8 cellular contexts compared by ENCODE assay signal in genomic region chr3:32467333-32468070, GRCh38. TPM values are rescaled to one million over a fixed set of nuclear protein-coding genes. Genes with fewer than 3 reads are reported as not detected.
DNase-seq lines count a peak whose midpoint lies in the region; ATAC-seq, FAIRE-seq and TF ChIP-seq lines count a peak whose summit lies in the region.

No MANE protein-coding gene starts in this region.

- H3K4me3 ChIP-seq in GM23248, result no peak overlapping the region
- no peak overlapping the region for H3K4me3 ChIP-seq in Loucy (ENCODE audit: low read length, poor library complexity, severe bottlenecking)
- H3K4me3 ChIP-seq in astrocyte (ENCODE audit: insufficient read depth, low read depth, low read length), result no peak overlapping the region
- H3K4me3 ChIP-seq in sigmoid colon, result peak overlapping the region; percentile 23 to 47 (median 42)

- H3K9me2 ChIP-seq in GM23248 (ENCODE audit: insufficient read depth) (no peaks in the 10 kb centered on the region), Loucy (replicated peaks; ENCODE audit: low read depth, low read length) (no peaks in the 10 kb centered on the region)

- WGBS in GM23248 (ENCODE audit: low coverage in 1 of 2, low lambda C conversion rate in 2 of 2, missing lambda C conversion rate in 2 of 2), 2 experiments, result 48 to 51% methylated on average over 39 to 41 of the region's 41 CpGs
- WGBS in sigmoid colon, 2 donors, result 29 to 32% methylated on average over 41 of the region's 41 CpGs

- in situ Hi-C loops in G401 (cut with HindIII; ENCODE audit: low sequenced_read_pairs), result no loop called here
- in situ Hi-C loops in GM23248 (cut with MboI), result loop anchor here (5.0 kb wide), 1 partner anchor 90 kb away; no protein-coding TSS in a partner anchor

- H3K4me3 Mint-ChIP-seq in T-helper 17 cell (peak overlapping the region; percentile 75), astrocyte (ENCODE audit: unreplicated experiment) (no peak overlapping the region)

- TF ChIP-seq POLR2A in sigmoid colon (IDR thresholded peaks at IDR 0.05), result no peak

- H3K27ac Mint-ChIP-seq in T-helper 17 cell (no peak overlapping the region), astrocyte (ENCODE audit: unreplicated experiment) (no peak overlapping the region)

- no peak overlapping the region for H2AFZ ChIP-seq in GM23248
- H2AFZ ChIP-seq in Loucy (ENCODE audit: low read length), result peak overlapping the region; percentile 61; the same call in 1 of the 2 replicates
- no peak overlapping the region for H2AFZ ChIP-seq in astrocyte (ENCODE audit: low read depth, low read length)

- H3K4me2 ChIP-seq in GM23248 (ENCODE audit: unreplicated experiment) (no peak overlapping the region), Loucy (ENCODE audit: low read depth, low read length, poor library complexity, severe bottlenecking) (no peak overlapping the region), astrocyte (ENCODE audit: low read length) (peak overlapping the region; percentile 78)

- peaks cover 20% of the 10 kb centered on the region for H3F3A ChIP-seq in GM23248 (ENCODE audit: insufficient read depth)
- H3F3A ChIP-seq in Loucy (ENCODE audit: low read depth), result no peaks in the 10 kb centered on the region

- H4K20me1 ChIP-seq in GM23248 (ENCODE audit: insufficient read depth), result 0 out of 2 replicates have a peak, but pooled peaks cover 4% of the 10 kb centered on the region
- no peaks in the 10 kb centered on the region for H4K20me1 ChIP-seq in Loucy (ENCODE audit: insufficient read depth, low read length, poor library complexity, severe bottlenecking)
- H4K20me1 ChIP-seq in astrocyte (ENCODE audit: insufficient read depth, low read length), result peaks cover 29% of the 10 kb centered on the region

- H3K9me3 ChIP-seq in GM23248 (ENCODE audit: low read depth), result no peaks in the 10 kb centered on the region
- no peaks in the 10 kb centered on the region for H3K9me3 ChIP-seq in Loucy (ENCODE audit: insufficient read depth, low read depth, low read length)
- H3K9me3 ChIP-seq in T-helper 17 cell (ENCODE audit: control insufficient read depth, low read length, poor library complexity, severe bottlenecking), result no peaks in the 10 kb centered on the region
- H3K9me3 ChIP-seq in astrocyte (ENCODE audit: insufficient read depth, low read depth, low read length), result no peaks in the 10 kb centered on the region
- no peaks in the 10 kb centered on the region for H3K9me3 ChIP-seq in sigmoid colon

- H3K27ac ChIP-seq in GM23248 (no peak overlapping the region), astrocyte (ENCODE audit: low read depth, low read length) (no peak overlapping the region), sigmoid colon (no peak overlapping the region)

- H3K79me2 ChIP-seq in GM23248 (ENCODE audit: insufficient read depth), result no peaks in the 10 kb centered on the region
- no peaks in the 10 kb centered on the region for H3K79me2 ChIP-seq in Loucy (ENCODE audit: insufficient read depth, low read length)
- no peaks in the 10 kb centered on the region for H3K79me2 ChIP-seq in astrocyte (ENCODE audit: insufficient read depth, low read length)

- peaks cover 6% of the 10 kb centered on the region for H3K36me3 Mint-ChIP-seq in T-helper 17 cell (ENCODE audit: low read depth)
- H3K36me3 Mint-ChIP-seq in astrocyte (ENCODE audit: low read depth, unreplicated experiment), result peaks cover 15% of the 10 kb centered on the region

- H3K4me1 ChIP-seq in GM23248 (ENCODE audit: insufficient read depth), result peaks cover 16% of the 10 kb centered on the region
- H3K4me1 ChIP-seq in Loucy (ENCODE audit: insufficient read depth, low read length, poor library complexity, severe bottlenecking), result peaks cover 9% of the 10 kb centered on the region
- peaks cover 20% of the 10 kb centered on the region for H3K4me1 ChIP-seq in astrocyte (ENCODE audit: insufficient read depth, low read length)
- H3K4me1 ChIP-seq in sigmoid colon, result peaks cover 0 to 24% (median 13%) of the 10 kb centered on the region in 4 donors

- no peaks in the 10 kb centered on the region for H3K27me3 ChIP-seq in GM23248 (replicated peaks; ENCODE audit: insufficient read depth)
- no peaks in the 10 kb centered on the region for H3K27me3 ChIP-seq in Loucy (ENCODE audit: insufficient read depth, low read length, poor library complexity, severe bottlenecking)
- H3K27me3 ChIP-seq in astrocyte (ENCODE audit: insufficient read depth, low read length), result no peaks in the 10 kb centered on the region
- H3K27me3 ChIP-seq in sigmoid colon, result no peaks in the 10 kb centered on the region

- TF ChIP-seq CTCF in Loucy (conservative IDR thresholded peaks at IDR 0.05; ENCODE audit: low read length) (peak; percentile 90), astrocyte (IDR thresholded peaks at IDR 0.05; ENCODE audit: insufficient read depth, low read depth, low read length) (peak; percentile 94), sigmoid colon (IDR thresholded peaks at IDR 0.05) (peak; percentile 76 to 100 (median 90))

- FAIRE-seq in astrocyte (lab: Jason Lieb, UNC), result no peak

- no peaks in the 10 kb centered on the region for H3K9me3 Mint-ChIP-seq in astrocyte (ENCODE audit: unreplicated experiment)

- no peak overlapping the region for H3K9ac ChIP-seq in GM23248
- H3K9ac ChIP-seq in Loucy (ENCODE audit: low read depth, low read length, poor library complexity, severe bottlenecking), result no peak overlapping the region
- H3K9ac ChIP-seq in astrocyte (ENCODE audit: low read length), result no peak overlapping the region

- intact Hi-C loops in sigmoid colon (cut with DNase I), result loop anchor here (1.0 to 5.0 kb wide), 3 partner anchors 75 to 170 kb away; partner anchors contain the start of gene CMTM7

- no peaks in the 10 kb centered on the region for H3K36me3 ChIP-seq in GM23248 (ENCODE audit: low read depth)
- H3K36me3 ChIP-seq in Loucy (ENCODE audit: insufficient read depth, low read length), result peaks cover 7% of the 10 kb centered on the region; the same call in 1 of the 2 replicates
- no peaks in the 10 kb centered on the region for H3K36me3 ChIP-seq in astrocyte (ENCODE audit: insufficient read depth, low read length)
- H3K36me3 ChIP-seq in sigmoid colon, result no peaks in the 10 kb centered on the region

- H3K4me1 Mint-ChIP-seq in T-helper 17 cell, result peaks cover 47% of the 10 kb centered on the region
- peaks cover 10% of the 10 kb centered on the region for H3K4me1 Mint-ChIP-seq in astrocyte (ENCODE audit: low read depth, unreplicated experiment)

- DNase-seq in G401 (ENCODE audit: low spot score) (peak; percentile 74), GM23248 (peak; percentile 66), T-helper 17 cell (peak; percentile 69 to 83 (median 70)), astrocyte (ENCODE audit: low read depth) (peak; percentile 12), hippocampal formation (lab: John Stamatoyannopoulos, UW) (peak; percentile 59 to 64), sigmoid colon (peak; percentile 79), NCI-H1048 (lab: John Stamatoyannopoulos, UW) (no peak)

- peak; percentile 88 for ATAC-seq in T-helper 17 cell

- no peak for TF ChIP-seq EP300 in sigmoid colon (IDR thresholded peaks at IDR 0.05)

- H3K27me3 Mint-ChIP-seq in T-helper 17 cell (no peaks in the 10 kb centered on the region), astrocyte (ENCODE audit: low read depth, unreplicated experiment) (no peaks in the 10 kb centered on the region)

RNA-seq across cellular contexts. Expression of gene CMTM6, which starts 35.1 kb away (rescaled TPM):
- total RNA-seq in G401 (2014; rRNA removed; shearing (Covaris generic)), result 78.1 and 89.6 TPM in 2 replicates
- 91.7 and 104 TPM in 2 replicates for total RNA-seq in GM23248 (2014; rRNA removed; shearing (Covaris generic))
- polyA plus RNA-seq in GM23248 (2016; fragmentation: Nextera tagmentation; extraction: Ambion mirVana), result 78.6 and 82.9 TPM in 2 replicates
- total RNA-seq in T-helper 17 cell, result 10 to 100 TPM; 97.2 to 99.3 TPM
- 52.2 and 53.6 TPM in 2 replicates for total RNA-seq in astrocyte
- 10 to 100 TPM; 37.7 to 82.0 (median 55.4) TPM for total RNA-seq in sigmoid colon
- 10 to 100 TPM; 19.9 to 36.8 (median 21.0) TPM for polyA plus RNA-seq in sigmoid colon

Comparison
In these comparisons a context has a peak if more than half of its experiments do, and no peak if none do; other contexts are left out.
1. H3K4me3 ChIP-seq: peak in sigmoid colon (4 of 4); none in GM23248 (single experiment), Loucy (single experiment) and astrocyte (single experiment).
2. Peak in every context shown above with its lines, with median percentiles within 50 percentile points of each other: CTCF ChIP-seq.